Comparison of ENCODE assay signal across 1 cellular context in genomic region chr14:54658836-54659235, GRCh38.
TF ChIP-seq lines count a peak whose summit lies in the region.

No MANE protein-coding gene starts in this region.

TF ChIP-seq in HepG2, 621 proteins besides CTCF, POLR2A, EP300 and RAD21 (continued from another document):
- TF ChIP-seq, protein P1, sequence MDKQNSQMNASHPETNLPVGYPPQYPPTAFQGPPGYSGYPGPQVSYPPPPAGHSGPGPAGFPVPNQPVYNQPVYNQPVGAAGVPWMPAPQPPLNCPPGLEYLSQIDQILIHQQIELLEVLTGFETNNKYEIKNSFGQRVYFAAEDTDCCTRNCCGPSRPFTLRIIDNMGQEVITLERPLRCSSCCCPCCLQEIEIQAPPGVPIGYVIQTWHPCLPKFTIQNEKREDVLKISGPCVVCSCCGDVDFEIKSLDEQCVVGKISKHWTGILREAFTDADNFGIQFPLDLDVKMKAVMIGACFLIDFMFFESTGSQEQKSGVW (CRISPR knock-in tag; IDR thresholded peaks at IDR 0.05; ENCODE audit: borderline replicate concordance), result no peak
- TF ChIP-seq SP5 (CRISPR knock-in tag; IDR thresholded peaks at IDR 0.05; ENCODE audit: borderline replicate concordance, low read depth) (no peak), ZNF546 (CRISPR knock-in tag; conservative IDR thresholded peaks at IDR 0.05) (no peak), ZNF547 (CRISPR knock-in tag; IDR thresholded peaks at IDR 0.05) (no peak), FOXK1 (CRISPR knock-in tag; IDR thresholded peaks at IDR 0.05; ENCODE audit: borderline replicate concordance, low read depth) (no peak), ZNF407 (CRISPR knock-in tag; IDR thresholded peaks at IDR 0.05; ENCODE audit: not compliant biosample characterization) (no peak), ZNF773 (CRISPR knock-in tag; IDR thresholded peaks at IDR 0.05; ENCODE audit: borderline replicate concordance) (no peak)
